In genomic region chr4:122746485-122746965, GRCh38 we compare ENCODE assay signal across 17 cellular contexts. TPM values are rescaled to one million over a fixed set of nuclear protein-coding genes. Genes with fewer than 3 reads are reported as not detected.
DNase-seq lines count a peak whose midpoint lies in the region; ATAC-seq, FAIRE-seq and TF ChIP-seq lines count a peak whose summit lies in the region.
"Had no signal": no experiment of that assay in that cellular context is flagged by ENCODE, and none has a peak within 500 bp of the region (broad histone marks: within the 10 kb centered on the region; RNA-seq: fewer than 3 reads in every experiment).

No MANE protein-coding gene starts in this region.

- no peak overlapping the region for H3K14ac ChIP-seq in H1 (ENCODE audit: insufficient read length)

- ATAC-seq in HG02938 (IDR thresholded peaks at IDR 0.05; ENCODE audit: unreplicated experiment) (no peak), GM19351 (IDR thresholded peaks at IDR 0.05; ENCODE audit: unreplicated experiment) (no peak)
- ATAC-seq: effector memory CD8-positive, alpha-beta T cell; foreskin keratinocyte; lower lobe of right lung had no signal

- H3K9me3 Mint-ChIP-seq in progenitor cell of endocrine pancreas (ENCODE audit: low read depth): peaks cover 8% of the 10 kb centered on the region
- H3K9me3 Mint-ChIP-seq: effector memory CD8-positive, alpha-beta T cell had no signal

- DNase-seq in CD1c-positive myeloid dendritic cell (ENCODE audit: extremely low spot score) (peak; percentile 16), H7 (peak; percentile 17), SJSA1 (ENCODE audit: low read depth in 1 of 2, low spot score in 2 of 2) (peak; percentile 45 to 55), H1 (ENCODE audit: low read depth in 1 of 2, low spot score in 2 of 2) (no peak), progenitor cell of endocrine pancreas (ENCODE audit: low spot score, unreplicated experiment) (no peak)
- no peak for DNase-seq in stimulated activated CD4-positive, alpha-beta T cell treated with anti-CD3 and anti-CD28 coated beads, Interleukin-1b, Interleukin-23, amount 100 ng/mL, for 48 hours
- DNase-seq: effector memory CD8-positive, alpha-beta T cell; foreskin keratinocyte; lower lobe of right lung; NCI-H2029 treated with DMSO at 0.1 percent for 48 hours; Right ventricle myocardium superior; T-helper 9 cell had no signal

- peaks cover 39% of the 10 kb centered on the region for H3K4me1 ChIP-seq in SJSA1 (replicated peaks)
- no peaks in the 10 kb centered on the region for H3K4me1 ChIP-seq in H1 (replicated peaks in 1 of 4; ENCODE audit: control insufficient read depth in 3 of 4, insufficient read depth in 4 of 4, low read length in 3 of 4)
- H3K4me1 ChIP-seq: foreskin keratinocyte, lower lobe of right lung, right atrium auricular region had no signal

- H3K9ac ChIP-seq in H1 (replicated peaks in 1 of 4; ENCODE audit: extremely low read depth in 1 of 4, low read depth in 3 of 4, low read length in 3 of 4): no peak overlapping the region

- peaks cover 2% of the 10 kb centered on the region; the same call in 1 of the 2 replicates for H3K9me3 ChIP-seq in SJSA1 (replicated peaks)
- no peaks in the 10 kb centered on the region for H3K9me3 ChIP-seq in H1 (ENCODE audit: insufficient read depth in 2 of 2, low read depth in 1 of 2, low read length in 1 of 2)
- H3K9me3 ChIP-seq: lower lobe of right lung, right atrium auricular region had no signal

- H3K79me2 ChIP-seq in H1 (ENCODE audit: control insufficient read depth in 1 of 2, insufficient read depth in 2 of 2, low read length in 2 of 2): no peaks in the 10 kb centered on the region

- H2BK120ac ChIP-seq in H1 (replicated peaks; ENCODE audit: low read depth, low read length): no peak overlapping the region

- peak overlapping the region; percentile 80; the same call in 1 of the 2 replicates for H2BK5ac ChIP-seq in H1 (ENCODE audit: low read depth, low read length)

- no peak overlapping the region for H3K4me3 Mint-ChIP-seq in progenitor cell of endocrine pancreas (ENCODE audit: low read depth)
- H3K4me3 Mint-ChIP-seq: effector memory CD8-positive, alpha-beta T cell had no signal

- H4K8ac ChIP-seq in H1 (ENCODE audit: extremely low read depth, insufficient read depth, low read length): no peak overlapping the region

- no peak overlapping the region for H4K5ac ChIP-seq in H1 (ENCODE audit: insufficient read length, low read depth, low read length)

- no peaks in the 10 kb centered on the region for H4K20me1 ChIP-seq in H1 (replicated peaks in 1 of 2; ENCODE audit: control insufficient read depth in 1 of 2, insufficient read depth in 2 of 2, low read length in 2 of 2)

- 91% methylated on average over 2 of the region's 2 CpGs; no CpG with 5 or more reads in 1 of the 2 experiments for WGBS in H1 (ENCODE audit: extremely low coverage in 1 of 2, insufficient coverage in 1 of 2, insufficient read length in 1 of 2, insufficient replicate concordance in 2 of 2, low coverage in 1 of 2, low lambda C conversion rate in 2 of 2, missing lambda C conversion rate in 1 of 2), 2 experiments

- H3K4ac ChIP-seq in H1 (replicated peaks; ENCODE audit: insufficient read length, low read depth, low read length): no peak overlapping the region

- CTCF ChIA-PET in H1 (lab: Charles Lee; ENCODE audit: partially characterized antibody): interaction anchor here (1.3 to 2.3 kb wide), 3 partner anchors 9 to 12 kb away, joined by 7 to 15 read pairs (median 10); no protein-coding TSS in a partner anchor

- H2AK5ac ChIP-seq in H1 (ENCODE audit: low read depth, low read length): no peak overlapping the region

- H3K4me3 ChIP-seq in H7 (ENCODE audit: insufficient read depth, low read depth, low read length) (no peak overlapping the region), SJSA1 (no peak overlapping the region), H1 (ENCODE audit: extremely low read depth in 1 of 4, insufficient read depth in 2 of 4, low read depth in 3 of 4, low read length in 4 of 4) (no peak overlapping the region)
- H3K4me3 ChIP-seq: cardiac muscle cell, lower lobe of right lung, right atrium auricular region had no signal

- H3K27ac Mint-ChIP-seq in progenitor cell of endocrine pancreas: no peak overlapping the region
- H3K27ac Mint-ChIP-seq: effector memory CD8-positive, alpha-beta T cell had no signal

- no peak for TF ChIP-seq POLR2A in H1 (IDR thresholded peaks at IDR 0.05; ENCODE audit: control extremely low read depth in 1 of 2, low read depth in 2 of 2, low read length in 2 of 2)

- no peaks in the 10 kb centered on the region for H3K23me2 ChIP-seq in H1 (ENCODE audit: low read depth, low read length)

- no peak overlapping the region; the same call in 1 of the 2 replicates for H2BK12ac ChIP-seq in H1 (ENCODE audit: low read depth, low read length)

- H3K23ac ChIP-seq in H1 (ENCODE audit: insufficient read length): no peak overlapping the region

- no peak for TF ChIP-seq RAD21 in H1 (IDR thresholded peaks at IDR 0.05 in 1 of 2, conservative IDR thresholded peaks at IDR 0.05 in 1 of 2; ENCODE audit: low read depth in 2 of 2, low read length in 2 of 2)

- 0 out of 2 replicates have a peak overlapping the region, but pooled peaks have one; percentile 4 for H3K18ac ChIP-seq in H1 (ENCODE audit: extremely low read depth, low read length)

- TF ChIP-seq CTCF in H1 (IDR thresholded peaks at IDR 0.05; ENCODE audit: control extremely low read depth in 1 of 3, insufficient read depth in 1 of 3, low read depth in 1 of 3, low read length in 3 of 3) (no peak), progenitor cell of endocrine pancreas (IDR thresholded peaks at IDR 0.05; ENCODE audit: unreplicated experiment) (no peak)

- H3K27ac ChIP-seq in SJSA1: peak overlapping the region; percentile 61
- H3K27ac ChIP-seq in H1 (ENCODE audit: low read depth, low read length): no peak overlapping the region
- H3K27ac ChIP-seq: C4-2B, cardiac muscle cell, foreskin keratinocyte, lower lobe of right lung, right atrium auricular region had no signal

- H3K79me1 ChIP-seq in H1 (ENCODE audit: low read depth, low read length): no peaks in the 10 kb centered on the region

- no peak for TF ChIP-seq EP300 in H1 (IDR thresholded peaks at IDR 0.05; ENCODE audit: borderline replicate concordance in 1 of 2, low read depth in 2 of 2, low read length in 2 of 2)

- H3K27me3 ChIP-seq in H7 (ENCODE audit: control insufficient read depth, insufficient read depth, low read length) (no peaks in the 10 kb centered on the region), SJSA1 (replicated peaks) (no peaks in the 10 kb centered on the region), H1 (replicated peaks in 1 of 4; ENCODE audit: control insufficient read depth in 3 of 4, extremely low read depth in 1 of 4, insufficient read depth in 3 of 4, low read length in 3 of 4) (no peaks in the 10 kb centered on the region)
- H3K27me3 ChIP-seq: cardiac muscle cell, foreskin keratinocyte, right atrium auricular region had no signal

- H3K56ac ChIP-seq in H1 (replicated peaks; ENCODE audit: insufficient read length, low read depth, low read length): no peak overlapping the region

- no peaks in the 10 kb centered on the region for H3K4me1 Mint-ChIP-seq in progenitor cell of endocrine pancreas (ENCODE audit: low read depth)

- H2BK15ac ChIP-seq in H1 (ENCODE audit: low read length): no peak overlapping the region

- H4K91ac ChIP-seq in H1 (replicated peaks; ENCODE audit: insufficient read length, low read length): no peak overlapping the region

- H3K36me3 ChIP-seq in H7 (replicated peaks; ENCODE audit: control insufficient read depth, insufficient read depth, low read length) (no peaks in the 10 kb centered on the region), SJSA1 (peaks cover 2% of the 10 kb centered on the region; the same call in 1 of the 2 replicates), H1 (ENCODE audit: control insufficient read depth in 2 of 4, insufficient read depth in 4 of 4, low read length in 3 of 4) (peaks cover 0 to 3% (median 0%) of the 10 kb centered on the region in 4 experiments; a peak in 1 of 8 replicates)

- no peak overlapping the region; a peak in 1 of 4 replicates for H3K4me2 ChIP-seq in H1 (ENCODE audit: insufficient read depth in 1 of 2, low read depth in 2 of 2, low read length in 2 of 2)

- peak overlapping the region; percentile 64; the same call in 1 of the 2 replicates for H2BK20ac ChIP-seq in H1 (ENCODE audit: low read length)

- FAIRE-seq in H1 (lab: Jason Lieb, UNC): no peak

- POLR2A ChIA-PET in H1 (lab: Charles Lee; ENCODE audit: partially characterized antibody): interaction anchor here (0.8 kb wide), 1 partner anchor 82 kb away, joined by 3 read pairs; no protein-coding TSS in a partner anchor

- 0 out of 2 replicates have a peak overlapping the region, but pooled peaks have one; percentile 7 for H2AFZ ChIP-seq in H1 (ENCODE audit: low read length)

- H3K36me3 Mint-ChIP-seq in progenitor cell of endocrine pancreas (ENCODE audit: insufficient read depth): peaks cover 6% of the 10 kb centered on the region

- no peaks in the 10 kb centered on the region for H3K27me3 Mint-ChIP-seq in progenitor cell of endocrine pancreas

TF ChIP-seq in H1, 55 proteins besides CTCF, POLR2A, EP300 and RAD21:
- TF ChIP-seq NANOG (IDR thresholded peaks at IDR 0.05; ENCODE audit: insufficient read depth, low read depth, low read length, poor library complexity, severe bottlenecking) (no peak), SP1 (IDR thresholded peaks at IDR 0.05; ENCODE audit: low read depth, low read length) (no peak), SAP30 (IDR thresholded peaks at IDR 0.05; ENCODE audit: insufficient read depth, insufficient replicate concordance, low read length) (no peak), SUZ12 (IDR thresholded peaks at IDR 0.05; ENCODE audit: low read length) (no peak), CHD1 (IDR thresholded peaks at IDR 0.05; ENCODE audit: low read depth, low read length) (no peak)

RNA-seq across cellular contexts. Expression of gene BBS12, which starts 14.0 kb away (rescaled TPM):
- 2.3 and 2.4 TPM in 2 replicates for total RNA-seq in H7 (2014; rRNA removed; shearing (Covaris generic))
- total RNA-seq in SJSA1 (2014; rRNA removed; shearing (Covaris generic)): 2.9 and 3.3 TPM in 2 replicates
- 2.6 TPM in 2 replicates for total RNA-seq in H1 (2021; fragmentation: NEBNext Ultra II Directional; extraction: Animal tissue kit (Norgen Biotek cat#: 25700))
- polyA plus RNA-seq in H1 (2011; rRNA removed): 0.44 and 0.88 TPM in 2 replicates
- polyA plus RNA-seq in H1 (2011; cell fraction: cytosol; rRNA removed): 0.89 TPM
- polyA plus RNA-seq in H1 (2011; cell fraction: nucleus; rRNA removed): 0.41 TPM
- polyA plus RNA-seq in H1 (2012, experiment 1 of 2): 1.6 to 3.0 TPM (median 1.9 TPM) in 4 replicates
- 0.21 TPM for polyA plus RNA-seq in H1 (2012, experiment 2 of 2)
- 1.2 TPM for polyA plus RNA-seq in H1 (2013, experiment 1 of 2)
- polyA plus RNA-seq in H1 (2013, experiment 2 of 2): 1.2 TPM
- 1.2 and 2.0 TPM in 2 replicates for polyA minus RNA-seq in H1 (2011; rRNA and poly(A)+ RNA removed)
- 2.1 TPM for polyA minus RNA-seq in H1 (2011; cell fraction: cytosol; rRNA and poly(A)+ RNA removed)
- polyA minus RNA-seq in H1 (2011; cell fraction: nucleus; rRNA and poly(A)+ RNA removed): 2.7 TPM
- total RNA-seq in progenitor cell of endocrine pancreas: 4.6 and 4.9 TPM in 2 replicates

Comparison
In these comparisons a context has a peak if more than half of its experiments do, and no peak if none do; other contexts are left out.
1. DNase-seq: peak in CD1c-positive myeloid dendritic cell (single experiment), H7 (single experiment) and SJSA1 (2 of 2); none in H1 (0 of 2), stimulated activated CD4-positive, alpha-beta T cell treated with anti-CD3 and anti-CD28 coated beads, Interleukin-1b, Interleukin-23, amount 100 ng/mL, for 48 hours (single experiment) and progenitor cell of endocrine pancreas (single experiment).